ENCODE assay signal across 23 cellular contexts in the genomic region with DNA sequence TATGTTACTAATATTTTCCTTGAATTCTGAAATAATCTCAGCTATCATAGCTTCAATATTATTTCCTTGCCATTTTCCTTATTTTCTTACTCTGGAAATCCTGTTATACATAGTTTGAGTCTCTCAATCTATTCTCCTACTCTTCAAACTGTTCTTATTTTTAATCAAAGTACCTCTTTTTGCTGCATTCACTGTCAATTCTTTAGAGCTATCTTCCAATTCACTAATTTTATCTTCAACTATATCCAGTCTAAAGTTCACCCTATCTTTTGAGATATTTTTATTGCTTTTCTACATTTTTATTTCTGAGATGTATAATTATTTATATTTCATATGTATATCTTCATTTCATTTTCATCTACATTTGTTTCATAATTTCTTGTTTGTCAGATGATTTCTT. TPM values are rescaled to one million over a fixed set of nuclear protein-coding genes. Genes with fewer than 3 reads are reported as not detected.
DNase-seq lines count a peak whose midpoint lies in the region; ATAC-seq, FAIRE-seq and TF ChIP-seq lines count a peak whose summit lies in the region.
"Had no signal": no experiment of that assay in that cellular context is flagged by ENCODE, and none has a peak within 500 bp of the region (broad histone marks: within the 10 kb centered on the region; RNA-seq: fewer than 3 reads in every experiment).

No MANE protein-coding gene starts in this region.

- H3K4me2 ChIP-seq in HepG2 (ENCODE audit: low read depth, low read length), result no peak overlapping the region

- no TSS peak for BruUV-seq in HepG2 (replicated peaks; lab: Mats Ljungman, UMichigan)

- no peak overlapping the region for H3K9ac ChIP-seq in HepG2 (ENCODE audit: insufficient read depth, low read depth, low read length)
- H3K9ac ChIP-seq: GM23248 had no signal

- intact Hi-C loops in HepG2 (cut with micrococcal nuclease; ENCODE audit: unreplicated experiment) (no loop called here), right lobe of liver (cut with DNase I) (no loop called here), pancreas (cut with DNase I) (no loop called here)

- no peaks in the 10 kb centered on the region for H4K20me1 ChIP-seq in HepG2 (ENCODE audit: insufficient read depth, low read length)

- POLR2A ChIA-PET in HepG2 (lab: Yijun Ruan, JAX), result no interaction called here

- H2AFZ ChIP-seq in HepG2 (ENCODE audit: low read length), result no peak overlapping the region
- H2AFZ ChIP-seq: GM23248 had no signal

- H3K4me3 ChIP-seq in HepG2 (replicated peaks in 1 of 3; ENCODE audit: insufficient read depth in 1 of 3, low read depth in 2 of 3, low read length in 3 of 3) (no peak overlapping the region), right lobe of liver (no peak overlapping the region), pancreas (no peak overlapping the region)
- H3K4me3 ChIP-seq: GM23248, HAP-1 had no signal

- DNase-seq in HepG2 (ENCODE audit: low spot score) (no peak), right lobe of liver (no peak), pancreas (no peak)
- no peak for DNase-seq in activated T-cell treated with anti-CD3 and anti-CD28 coated beads, Interleukin-2, amount 50 U/mL, for 48 hours
- DNase-seq: 8988T; ACHN; BE2C; C1 segment of cervical spinal cord; CD4-positive, CD25-positive, alpha-beta regulatory T cell; CD8-positive, alpha-beta memory T cell; COR-L47; DMS 273 treated with DMSO at 0.1 percent for 48 hours; DMS53; DND-41; EL; GM23248 had no signal

- H3K36me3 ChIP-seq in HepG2 (replicated peaks in 1 of 2; ENCODE audit: control insufficient read depth in 1 of 2, insufficient read depth in 2 of 2, low read length in 2 of 2), result no peaks in the 10 kb centered on the region
- no peaks in the 10 kb centered on the region for H3K36me3 ChIP-seq in right lobe of liver
- H3K36me3 ChIP-seq in pancreas, result no peaks in the 10 kb centered on the region
- H3K36me3 ChIP-seq: BE2C, HAP-1 had no signal

- H3K79me2 ChIP-seq in HepG2 (ENCODE audit: insufficient read depth, low read length), result no peaks in the 10 kb centered on the region

- no peak for TF ChIP-seq RAD21 in HepG2 (CRISPR knock-in tag; IDR thresholded peaks at IDR 0.05)

- TF ChIP-seq POLR2A in HepG2 (IDR thresholded peaks at IDR 0.05; ENCODE audit: insufficient read depth in 1 of 2, low read depth in 2 of 2, low read length in 2 of 2), result no peak
- TF ChIP-seq POLR2A in right lobe of liver (IDR thresholded peaks at IDR 0.05), result no peak

- FAIRE-seq in HepG2 (lab: Jason Lieb, UNC) (peak; percentile 8), TTC549 (lab: Jason Lieb, UNC) (peak; percentile 48), pancreas (lab: Jason Lieb, UNC) (peak; percentile 23)
- FAIRE-seq: GM12891, GM18507 had no signal

- ATAC-seq in HepG2, result no peak
- ATAC-seq in right lobe of liver, result no peak
- no peak for ATAC-seq in pancreas
- no peak for ATAC-seq in HG03469 (IDR thresholded peaks at IDR 0.05; ENCODE audit: unreplicated experiment)
- no peak for ATAC-seq in esophagus mucosa

- TF ChIP-seq EP300 in HepG2 (IDR thresholded peaks at IDR 0.05; ENCODE audit: low read depth in 2 of 2, low read length in 2 of 2), result no peak
- no peak for TF ChIP-seq EP300 in HepG2 (CRISPR knock-in tag; IDR thresholded peaks at IDR 0.05; ENCODE audit: borderline replicate concordance)

- H3K4me1 ChIP-seq in HepG2 (ENCODE audit: insufficient read depth, low read length) (0 out of 2 replicates have a peak, but pooled peaks cover 5% of the 10 kb centered on the region), right lobe of liver (no peaks in the 10 kb centered on the region), pancreas (no peaks in the 10 kb centered on the region)
- H3K4me1 ChIP-seq: BE2C, HAP-1 had no signal

- TF ChIP-seq CTCF in HepG2 (CRISPR knock-in tag; IDR thresholded peaks at IDR 0.05) (no peak), right lobe of liver (IDR thresholded peaks at IDR 0.05) (no peak), pancreas (IDR thresholded peaks at IDR 0.05) (no peak)

- H3K9me3 ChIP-seq in HepG2 (ENCODE audit: low read length) (no peaks in the 10 kb centered on the region), right lobe of liver (no peaks in the 10 kb centered on the region), pancreas (no peaks in the 10 kb centered on the region)
- H3K9me3 ChIP-seq: BE2C had no signal

- H3K27me3 ChIP-seq in HepG2 (ENCODE audit: control insufficient read depth in 1 of 2, insufficient read depth in 2 of 2, low read length in 2 of 2) (peaks cover 4 to 9% of the 10 kb centered on the region in 2 experiments; a peak in 2 of 5 replicates), right lobe of liver (no peaks in the 10 kb centered on the region), pancreas (no peaks in the 10 kb centered on the region)

- no peak overlapping the region for H3K27ac ChIP-seq in HepG2 (ENCODE audit: extremely low read length, insufficient read depth, low read length)
- no peak overlapping the region for H3K27ac ChIP-seq in right lobe of liver
- no peak overlapping the region for H3K27ac ChIP-seq in pancreas
- H3K27ac ChIP-seq: GM23248, HL-60 had no signal

- CTCF ChIA-PET in HepG2 (lab: Yijun Ruan, JAX; ENCODE audit: low intra/inter-chr PET ratio, low total read pairs), result no interaction called here

- in situ Hi-C loops in HepG2 (cut with HindIII; ENCODE audit: extremely low pct_ligation_motif_present, low pct_unique_long_range_greater_than_20kb), result no loop called here

RNA-seq across cellular contexts. Expression of a gene that starts 7.3 kb away (rescaled TPM):
- 7.5 and 22.1 TPM in 2 replicates for total RNA-seq in HepG2 (2016; rRNA removed; fragmentation: Illumina TruSeq; extraction: Trizol)
- total RNA-seq in HepG2 (2016; cell fraction: cytosol; rRNA removed; fragmentation: Illumina TruSeq; extraction: Trizol; ENCODE audit: low read depth), result 10.5 and 11.7 TPM in 2 replicates
- total RNA-seq in HepG2 (2016; cell fraction: insoluble cytoplasmic fraction; rRNA removed; fragmentation: Illumina TruSeq; extraction: Trizol), result 6.2 and 23.3 TPM in 2 replicates
- total RNA-seq in HepG2 (2016; cell fraction: membrane; rRNA removed; fragmentation: Illumina TruSeq; extraction: Trizol), result 9.8 and 10.1 TPM in 2 replicates
- total RNA-seq in HepG2 (2016; cell fraction: nucleus; rRNA removed; fragmentation: Illumina TruSeq; extraction: Trizol), result 20.2 and 23.1 TPM in 2 replicates
- polyA plus RNA-seq in HepG2 (2011; rRNA removed), result 17.0 and 22.7 TPM in 2 replicates
- polyA plus RNA-seq in HepG2 (2011; cell fraction: cytosol; rRNA removed), result 9.6 and 15.4 TPM in 2 replicates
- polyA plus RNA-seq in HepG2 (2011; cell fraction: nucleus; rRNA removed), result 39.0 and 41.1 TPM in 2 replicates
- 13.3 and 17.4 TPM in 2 replicates for polyA plus RNA-seq in HepG2 (2012)
- 1.4 and 1.5 TPM in 2 replicates for polyA plus RNA-seq in HepG2 (2016; cell fraction: cytosol; fragmentation: Illumina TruSeq; extraction: Trizol; ENCODE audit: low read depth)
- polyA plus RNA-seq in HepG2 (2016; cell fraction: insoluble cytoplasmic fraction; fragmentation: Illumina TruSeq; extraction: Trizol; ENCODE audit: low read depth), result 4.9 and 6.1 TPM in 2 replicates
- polyA plus RNA-seq in HepG2 (2016; cell fraction: membrane; fragmentation: Illumina TruSeq; extraction: Trizol; ENCODE audit: low read depth), result 2.1 and 2.5 TPM in 2 replicates
- 37.4 and 38.2 TPM in 2 replicates for polyA plus RNA-seq in HepG2 (2016; cell fraction: nucleus; fragmentation: Illumina TruSeq; extraction: Trizol; ENCODE audit: insufficient read depth, low read depth)
- polyA minus RNA-seq in HepG2 (2011; rRNA and poly(A)+ RNA removed; ENCODE audit: low replicate concordance), result 34.0 and 72.4 TPM in 2 replicates
- polyA minus RNA-seq in HepG2 (2011; cell fraction: cytosol; rRNA and poly(A)+ RNA removed), result 22.9 and 27.6 TPM in 2 replicates
- polyA minus RNA-seq in HepG2 (2011; cell fraction: nucleus; rRNA and poly(A)+ RNA removed), result 14.0 and 16.7 TPM in 2 replicates
- total RNA-seq in right lobe of liver, result 10 to 100 TPM in 3 of 6 experiments, 1 to 10 TPM in 3; 7.0 to 13.8 (median 9.4) TPM
- 10 to 100 TPM in 5 of 6 donors, 1 to 10 TPM in 1; 9.8 to 15.0 (median 11.7) TPM for total RNA-seq in pancreas
- 10 to 100 TPM; 15.2 to 15.5 TPM for polyA plus RNA-seq in pancreas
- total RNA-seq in esophagus mucosa, result 10.8 TPM

RNA-seq across cellular contexts. Expression of a gene that starts 34.3 kb away (rescaled TPM):
- total RNA-seq in HepG2 (2016; rRNA removed; fragmentation: Illumina TruSeq; extraction: Trizol) (217 and 294 TPM in 2 replicates), right lobe of liver (10 to 100 TPM; 34.3 to 69.4 (median 38.6) TPM), pancreas (10 to 100 TPM; 19.6 to 29.1 (median 23.9) TPM), esophagus mucosa (64.7 TPM)
- total RNA-seq in HepG2 (2016; cell fraction: cytosol; rRNA removed; fragmentation: Illumina TruSeq; extraction: Trizol; ENCODE audit: low read depth), result 159 and 163 TPM in 2 replicates
- total RNA-seq in HepG2 (2016; cell fraction: insoluble cytoplasmic fraction; rRNA removed; fragmentation: Illumina TruSeq; extraction: Trizol), result 225 and 322 TPM in 2 replicates
- 113 and 118 TPM in 2 replicates for total RNA-seq in HepG2 (2016; cell fraction: membrane; rRNA removed; fragmentation: Illumina TruSeq; extraction: Trizol)
- 94.1 and 102 TPM in 2 replicates for total RNA-seq in HepG2 (2016; cell fraction: nucleus; rRNA removed; fragmentation: Illumina TruSeq; extraction: Trizol)
- polyA plus RNA-seq in HepG2 (2011; rRNA removed) (131 and 137 TPM in 2 replicates), pancreas (10 to 100 TPM; 84.5 to 89.0 TPM)
- polyA plus RNA-seq in HepG2 (2011; cell fraction: cytosol; rRNA removed), result 178 and 188 TPM in 2 replicates
- 65.8 and 77.3 TPM in 2 replicates for polyA plus RNA-seq in HepG2 (2011; cell fraction: nucleus; rRNA removed)
- polyA plus RNA-seq in HepG2 (2012), result 92.3 and 97.7 TPM in 2 replicates
- polyA plus RNA-seq in HepG2 (2016; cell fraction: cytosol; fragmentation: Illumina TruSeq; extraction: Trizol; ENCODE audit: low read depth), result 113 and 115 TPM in 2 replicates
- 260 and 314 TPM in 2 replicates for polyA plus RNA-seq in HepG2 (2016; cell fraction: insoluble cytoplasmic fraction; fragmentation: Illumina TruSeq; extraction: Trizol; ENCODE audit: low read depth)
- polyA plus RNA-seq in HepG2 (2016; cell fraction: membrane; fragmentation: Illumina TruSeq; extraction: Trizol; ENCODE audit: low read depth), result 75.9 and 83.5 TPM in 2 replicates
- polyA plus RNA-seq in HepG2 (2016; cell fraction: nucleus; fragmentation: Illumina TruSeq; extraction: Trizol; ENCODE audit: insufficient read depth, low read depth), result 124 and 142 TPM in 2 replicates
- polyA minus RNA-seq in HepG2 (2011; rRNA and poly(A)+ RNA removed; ENCODE audit: low replicate concordance), result 68.9 and 78.1 TPM in 2 replicates
- 21.0 and 23.5 TPM in 2 replicates for polyA minus RNA-seq in HepG2 (2011; cell fraction: cytosol; rRNA and poly(A)+ RNA removed)
- 83.2 and 89.1 TPM in 2 replicates for polyA minus RNA-seq in HepG2 (2011; cell fraction: nucleus; rRNA and poly(A)+ RNA removed)

RNA-seq across cellular contexts. Expression of a gene that starts 34.4 kb away (rescaled TPM):
- 17.3 and 24.6 TPM in 2 replicates for total RNA-seq in HepG2 (2016; rRNA removed; fragmentation: Illumina TruSeq; extraction: Trizol)
- total RNA-seq in HepG2 (2016; cell fraction: cytosol; rRNA removed; fragmentation: Illumina TruSeq; extraction: Trizol; ENCODE audit: low read depth), result 6.4 and 7.4 TPM in 2 replicates
- 17.1 and 25.6 TPM in 2 replicates for total RNA-seq in HepG2 (2016; cell fraction: insoluble cytoplasmic fraction; rRNA removed; fragmentation: Illumina TruSeq; extraction: Trizol)
- 7.7 and 8.9 TPM in 2 replicates for total RNA-seq in HepG2 (2016; cell fraction: membrane; rRNA removed; fragmentation: Illumina TruSeq; extraction: Trizol)
- 28.4 and 31.8 TPM in 2 replicates for total RNA-seq in HepG2 (2016; cell fraction: nucleus; rRNA removed; fragmentation: Illumina TruSeq; extraction: Trizol)
- 13.4 and 20.7 TPM in 2 replicates for polyA plus RNA-seq in HepG2 (2011; rRNA removed)
- polyA plus RNA-seq in HepG2 (2011; cell fraction: cytosol; rRNA removed), result 4.7 and 7.1 TPM in 2 replicates
- 58.4 and 108 TPM in 2 replicates for polyA plus RNA-seq in HepG2 (2011; cell fraction: nucleus; rRNA removed)
- 6.6 and 17.5 TPM in 2 replicates for polyA plus RNA-seq in HepG2 (2012)
- polyA plus RNA-seq in HepG2 (2016; cell fraction: cytosol; fragmentation: Illumina TruSeq; extraction: Trizol; ENCODE audit: low read depth), result 1.3 and 1.6 TPM in 2 replicates
- polyA plus RNA-seq in HepG2 (2016; cell fraction: insoluble cytoplasmic fraction; fragmentation: Illumina TruSeq; extraction: Trizol; ENCODE audit: low read depth), result 13.3 and 16.0 TPM in 2 replicates
- 2.3 and 3.2 TPM in 2 replicates for polyA plus RNA-seq in HepG2 (2016; cell fraction: membrane; fragmentation: Illumina TruSeq; extraction: Trizol; ENCODE audit: low read depth)
- 65.8 and 68.9 TPM in 2 replicates for polyA plus RNA-seq in HepG2 (2016; cell fraction: nucleus; fragmentation: Illumina TruSeq; extraction: Trizol; ENCODE audit: insufficient read depth, low read depth)
- 6.9 and 17.6 TPM in 2 replicates for polyA minus RNA-seq in HepG2 (2011; rRNA and poly(A)+ RNA removed; ENCODE audit: low replicate concordance)
- 5.3 and 5.4 TPM in 2 replicates for polyA minus RNA-seq in HepG2 (2011; cell fraction: cytosol; rRNA and poly(A)+ RNA removed)
- 14.9 and 18.7 TPM in 2 replicates for polyA minus RNA-seq in HepG2 (2011; cell fraction: nucleus; rRNA and poly(A)+ RNA removed)
- total RNA-seq in right lobe of liver, result 1 to 10 TPM in 1 of 6 experiments, under 1 TPM in 3, not detected in 2; 0.12 to 1.3 (median 0.66) TPM
- under 1 TPM in 4 of 6 donors, not detected in 2; 0.19 to 0.94 (median 0.29) TPM for total RNA-seq in pancreas
- polyA plus RNA-seq in pancreas, result under 1 TPM; 0.45 to 0.46 TPM
- 2.4 TPM for total RNA-seq in esophagus mucosa

RNA-seq across cellular contexts. Expression of a gene that starts 58.7 kb away (rescaled TPM):
- total RNA-seq in HepG2 (2016; rRNA removed; fragmentation: Illumina TruSeq; extraction: Trizol) (222 and 239 TPM in 2 replicates), right lobe of liver (100 to 1,000 TPM in 2 of 6 experiments, 10 to 100 TPM in 4; 36.0 to 125 (median 64.0) TPM), pancreas (100 to 1,000 TPM in 1 of 6 donors, 10 to 100 TPM in 5; 66.7 to 114 (median 74.2) TPM), esophagus mucosa (68.2 TPM)
- 75.0 and 83.4 TPM in 2 replicates for total RNA-seq in HepG2 (2016; cell fraction: cytosol; rRNA removed; fragmentation: Illumina TruSeq; extraction: Trizol; ENCODE audit: low read depth)
- 213 and 234 TPM in 2 replicates for total RNA-seq in HepG2 (2016; cell fraction: insoluble cytoplasmic fraction; rRNA removed; fragmentation: Illumina TruSeq; extraction: Trizol)
- total RNA-seq in HepG2 (2016; cell fraction: membrane; rRNA removed; fragmentation: Illumina TruSeq; extraction: Trizol), result 172 and 182 TPM in 2 replicates
- total RNA-seq in HepG2 (2016; cell fraction: nucleus; rRNA removed; fragmentation: Illumina TruSeq; extraction: Trizol), result 115 and 124 TPM in 2 replicates
- polyA plus RNA-seq in HepG2 (2011; rRNA removed) (87.3 and 93.2 TPM in 2 replicates), pancreas (10 to 100 TPM; 29.3 to 33.0 TPM)
- polyA plus RNA-seq in HepG2 (2011; cell fraction: cytosol; rRNA removed), result 57.2 and 66.4 TPM in 2 replicates
- polyA plus RNA-seq in HepG2 (2011; cell fraction: nucleus; rRNA removed), result 50.6 and 58.7 TPM in 2 replicates
- polyA plus RNA-seq in HepG2 (2012), result 90.0 and 114 TPM in 2 replicates
- polyA plus RNA-seq in HepG2 (2016; cell fraction: cytosol; fragmentation: Illumina TruSeq; extraction: Trizol; ENCODE audit: low read depth), result 59.8 and 73.7 TPM in 2 replicates
- polyA plus RNA-seq in HepG2 (2016; cell fraction: insoluble cytoplasmic fraction; fragmentation: Illumina TruSeq; extraction: Trizol; ENCODE audit: low read depth), result 202 and 242 TPM in 2 replicates
- 104 and 113 TPM in 2 replicates for polyA plus RNA-seq in HepG2 (2016; cell fraction: membrane; fragmentation: Illumina TruSeq; extraction: Trizol; ENCODE audit: low read depth)
- 152 and 155 TPM in 2 replicates for polyA plus RNA-seq in HepG2 (2016; cell fraction: nucleus; fragmentation: Illumina TruSeq; extraction: Trizol; ENCODE audit: insufficient read depth, low read depth)
- polyA minus RNA-seq in HepG2 (2011; rRNA and poly(A)+ RNA removed; ENCODE audit: low replicate concordance), result 159 and 165 TPM in 2 replicates
- 74.4 and 77.8 TPM in 2 replicates for polyA minus RNA-seq in HepG2 (2011; cell fraction: cytosol; rRNA and poly(A)+ RNA removed)
- polyA minus RNA-seq in HepG2 (2011; cell fraction: nucleus; rRNA and poly(A)+ RNA removed), result 73.0 and 88.5 TPM in 2 replicates
